In the genomic region with DNA sequence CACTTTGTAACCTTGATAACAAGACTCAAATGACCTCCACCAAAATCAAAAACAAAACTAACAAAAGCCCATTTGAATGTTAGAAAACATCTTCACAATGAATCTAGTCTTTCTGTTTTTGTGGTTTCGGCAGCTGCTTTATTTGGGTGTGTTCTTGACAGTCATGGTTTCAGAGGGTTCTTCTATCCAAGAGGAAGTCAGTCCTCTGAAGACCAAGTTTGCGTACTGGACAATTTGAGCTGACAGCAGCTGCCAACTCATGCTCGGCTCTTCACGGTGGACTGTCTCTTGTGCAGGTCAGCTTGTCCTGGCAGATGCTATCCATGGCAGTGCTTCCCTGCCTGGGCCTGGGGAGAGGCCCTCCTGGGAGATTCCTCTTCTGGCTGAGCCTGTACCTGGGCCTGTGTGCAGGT, we compare ENCODE assay signal across 10 cellular contexts.
DNase-seq lines count a peak whose midpoint lies in the region; ATAC-seq, FAIRE-seq and TF ChIP-seq lines count a peak whose summit lies in the region.
"Had no signal": no experiment of that assay in that cellular context is flagged by ENCODE, and none has a peak within 500 bp of the region (broad histone marks: within the 10 kb centered on the region; RNA-seq: fewer than 3 reads in every experiment).

No MANE protein-coding gene starts in this region.

- TF ChIP-seq CTCF in testis (IDR thresholded peaks at IDR 0.05) (no peak), smooth muscle cell (IDR thresholded peaks at IDR 0.05; ENCODE audit: borderline replicate concordance, insufficient read depth, poor library complexity, severe bottlenecking) (no peak)

- no peak overlapping the region for H3K9ac ChIP-seq in smooth muscle cell (ENCODE audit: low read depth)

- H3K27me3 ChIP-seq in testis (no peaks in the 10 kb centered on the region), smooth muscle cell (ENCODE audit: low read depth) (no peaks in the 10 kb centered on the region)

- H3K9me3 ChIP-seq in testis (no peaks in the 10 kb centered on the region), smooth muscle cell (replicated peaks; ENCODE audit: low read depth) (no peaks in the 10 kb centered on the region)

- H3K4me1 ChIP-seq in testis (peaks cover 19% of the 10 kb centered on the region), smooth muscle cell (ENCODE audit: low read depth) (peaks cover 14% of the 10 kb centered on the region)

- WGBS in testis, 2 donors: 42 to 83% methylated on average over 3 to 4 of the region's 4 CpGs
- 89% methylated on average over 4 of the region's 4 CpGs for WGBS in smooth muscle cell (ENCODE audit: low lambda C conversion rate)

- peak; percentile 82 for ATAC-seq in GM21367 (IDR thresholded peaks at IDR 0.05; ENCODE audit: unreplicated experiment)
- peak; percentile 72 for ATAC-seq in HG03439 (IDR thresholded peaks at IDR 0.05; ENCODE audit: unreplicated experiment)
- ATAC-seq: left cardiac atrium had no signal

- no peak overlapping the region for H2AFZ ChIP-seq in smooth muscle cell (ENCODE audit: low read depth)

- no peak overlapping the region for H3K4me2 ChIP-seq in smooth muscle cell

- H3K79me2 ChIP-seq in smooth muscle cell (ENCODE audit: low read depth): no peaks in the 10 kb centered on the region

- DNase-seq in GM12892 (ENCODE audit: insufficient read length) (no peak), foreskin melanocyte (peak; percentile 96), testis (no peak), hepatic stellate cell (ENCODE audit: low spot score) (no peak), smooth muscle cell (lab: John Stamatoyannopoulos, UW; ENCODE audit: unreplicated experiment) (no peak), GF-D8 (lab: John Stamatoyannopoulos, UW) (no peak)
- DNase-seq: left cardiac atrium had no signal

- H4K20me1 ChIP-seq in smooth muscle cell (ENCODE audit: low read depth): no peaks in the 10 kb centered on the region

- no peak overlapping the region for H3K4me3 ChIP-seq in testis
- H3K4me3 ChIP-seq in smooth muscle cell: no peak overlapping the region

- no peak for TF ChIP-seq POLR2A in GM12892 (IDR thresholded peaks at IDR 0.05; ENCODE audit: low read depth, low read length)
- no peak for TF ChIP-seq POLR2A in testis (IDR thresholded peaks at IDR 0.05)

- intact Hi-C loops in testis (cut with DNase I; ENCODE audit: low total_unique reads): loop anchor here (10.0 kb wide), 1 partner anchor 420 kb away; no protein-coding TSS in a partner anchor

- no peak overlapping the region for H3K27ac ChIP-seq in testis
- H3K27ac ChIP-seq in smooth muscle cell (ENCODE audit: low read depth): no peak overlapping the region
- H3K27ac ChIP-seq: RWPE1 had no signal

- peak; percentile 92 for FAIRE-seq in GM12892 (lab: Jason Lieb, UNC)

- no peaks in the 10 kb centered on the region for H3K36me3 ChIP-seq in testis (ENCODE audit: low read depth, missing control alignments)
- H3K36me3 ChIP-seq in smooth muscle cell (ENCODE audit: low read depth): no peaks in the 10 kb centered on the region

- no peaks in the 10 kb centered on the region for H3F3A ChIP-seq in smooth muscle cell (ENCODE audit: low read depth)
